In the genomic region with DNA sequence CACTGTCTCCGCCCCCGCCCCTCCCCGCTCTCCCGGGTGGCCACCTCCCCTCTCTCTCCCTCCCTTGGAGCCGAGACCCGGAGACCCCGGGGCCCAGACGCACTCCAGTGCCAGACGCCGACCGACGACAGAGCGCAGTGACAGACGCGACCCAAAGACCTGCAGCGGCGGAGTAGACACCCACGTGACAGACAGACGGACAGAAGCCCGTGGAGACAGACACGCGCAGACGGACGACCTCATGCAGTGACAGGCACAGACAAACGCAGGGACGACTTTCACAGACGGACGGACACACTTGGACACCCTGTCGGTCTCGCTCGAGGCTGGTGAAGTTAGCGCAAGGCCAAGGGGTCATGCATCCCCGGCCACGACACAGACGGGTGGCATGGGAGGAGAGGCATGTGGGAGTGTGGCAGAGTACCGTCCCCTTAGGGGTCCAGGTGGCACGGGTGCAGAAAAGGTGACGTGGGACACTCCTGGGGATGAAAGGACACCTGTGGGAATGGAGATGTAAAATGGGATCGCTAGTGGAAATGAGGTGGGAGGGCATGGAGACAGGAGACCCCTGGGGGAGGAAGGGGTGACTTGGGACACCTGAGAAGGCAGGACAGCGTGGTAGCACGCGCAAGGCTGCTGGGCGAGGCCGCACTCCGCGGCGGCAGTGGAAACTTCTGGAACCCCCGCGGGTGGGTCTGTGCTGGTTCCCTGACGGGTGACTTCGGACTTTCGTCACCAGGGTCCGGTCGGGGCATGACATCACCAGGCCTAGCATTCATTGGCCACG, we compare ENCODE assay signal across 1 cellular context.
TF ChIP-seq lines count a peak whose summit lies in the region.

No MANE protein-coding gene starts in this region.

TF ChIP-seq in GM12878, 131 proteins besides CTCF, POLR2A, EP300 and RAD21 (continues in another document):
- TF ChIP-seq MTA2 (IDR thresholded peaks at IDR 0.05; ENCODE audit: low read depth) (no peak), NKRF (conservative IDR thresholded peaks at IDR 0.05) (no peak), NBN (IDR thresholded peaks at IDR 0.05) (no peak), NR2F1 (conservative IDR thresholded peaks at IDR 0.05) (peak; percentile 63), MEF2B (IDR thresholded peaks at IDR 0.05; ENCODE audit: partially characterized antibody, poor library complexity, severe bottlenecking) (no peak), MAX (IDR thresholded peaks at IDR 0.05; ENCODE audit: low read depth, low read length) (no peak), FOXM1 (IDR thresholded peaks at IDR 0.05; ENCODE audit: low read depth, low read length) (no peak), CHD2 (IDR thresholded peaks at IDR 0.05; ENCODE audit: borderline replicate concordance, low read depth, low read length) (no peak), KAT2A (conservative IDR thresholded peaks at IDR 0.05; ENCODE audit: control insufficient read depth, low read depth, low read length) (no peak), SRF (IDR thresholded peaks at IDR 0.05; ENCODE audit: low read depth in 2 of 2, low read length in 2 of 2) (no peak), CBX5 (IDR thresholded peaks at IDR 0.05; ENCODE audit: low read depth) (no peak), ZNF622 (IDR thresholded peaks at IDR 0.05) (no peak), TAF1 (IDR thresholded peaks at IDR 0.05; ENCODE audit: borderline replicate concordance, low read depth, low read length) (no peak), RAD51 (IDR thresholded peaks at IDR 0.05) (no peak), BCL11A (IDR thresholded peaks at IDR 0.05; ENCODE audit: low read depth, low read length) (no peak), STAT3 (IDR thresholded peaks at IDR 0.05; ENCODE audit: low read depth, low read length) (no peak), E2F8 (IDR thresholded peaks at IDR 0.05; ENCODE audit: low read depth, partially characterized antibody) (no peak), SUZ12 (IDR thresholded peaks at IDR 0.05; ENCODE audit: unreplicated experiment) (no peak), IKZF1 (conservative IDR thresholded peaks at IDR 0.05) (no peak), SP1 (IDR thresholded peaks at IDR 0.05; ENCODE audit: low read depth, low read length) (no peak), CHD4 (IDR thresholded peaks at IDR 0.05) (no peak), YBX1 (IDR thresholded peaks at IDR 0.05) (no peak), JUNB (IDR thresholded peaks at IDR 0.05) (no peak), EZH2 (IDR thresholded peaks at IDR 0.05; ENCODE audit: borderline replicate concordance, control insufficient read depth, low read depth, low read length) (0 out of 2 replicates have a peak, but pooled peaks have one; percentile 79), JUND (IDR thresholded peaks at IDR 0.05; ENCODE audit: low read depth, low read length) (no peak), BACH1 (IDR thresholded peaks at IDR 0.05; ENCODE audit: borderline replicate concordance) (no peak), BHLHE40 (IDR thresholded peaks at IDR 0.05; ENCODE audit: borderline replicate concordance in 1 of 2, low read depth in 2 of 2, low read length in 1 of 2) (peak in 1 of 2 experiments; percentile 35; a peak in 1 of 4 replicates), IRF4 (IDR thresholded peaks at IDR 0.05; ENCODE audit: low read depth, low read length) (no peak), PKNOX1 (IDR thresholded peaks at IDR 0.05) (0 out of 2 replicates have a peak, but pooled peaks have one; percentile 9), E2F4 (IDR thresholded peaks at IDR 0.05; ENCODE audit: low read depth, low read length) (no peak), CHD1 (IDR thresholded peaks at IDR 0.05; ENCODE audit: low read depth, low read length) (no peak), SPI1 (IDR thresholded peaks at IDR 0.05; ENCODE audit: borderline replicate concordance, insufficient read depth, low read depth, low read length) (no peak), NR2C2 (IDR thresholded peaks at IDR 0.05; ENCODE audit: borderline replicate concordance, control insufficient read depth, insufficient read length, low read depth) (no peak), TBL1XR1 (IDR thresholded peaks at IDR 0.05; ENCODE audit: low read depth, low read length) (no peak), ETV6 (conservative IDR thresholded peaks at IDR 0.05 in 1 of 2, IDR thresholded peaks at IDR 0.05 in 1 of 2; ENCODE audit: borderline replicate concordance in 1 of 2, low read depth in 1 of 2) (no peak), FOS (IDR thresholded peaks at IDR 0.05; ENCODE audit: borderline replicate concordance, extremely low read depth, insufficient read length) (no peak), SKIL (IDR thresholded peaks at IDR 0.05; ENCODE audit: low read depth, poor library complexity, severe bottlenecking) (no peak), ESRRA (IDR thresholded peaks at IDR 0.05; ENCODE audit: low read length) (no peak), CBX3 (IDR thresholded peaks at IDR 0.05; ENCODE audit: borderline replicate concordance, low read depth) (no peak)
- TF ChIP-seq, protein P1, sequence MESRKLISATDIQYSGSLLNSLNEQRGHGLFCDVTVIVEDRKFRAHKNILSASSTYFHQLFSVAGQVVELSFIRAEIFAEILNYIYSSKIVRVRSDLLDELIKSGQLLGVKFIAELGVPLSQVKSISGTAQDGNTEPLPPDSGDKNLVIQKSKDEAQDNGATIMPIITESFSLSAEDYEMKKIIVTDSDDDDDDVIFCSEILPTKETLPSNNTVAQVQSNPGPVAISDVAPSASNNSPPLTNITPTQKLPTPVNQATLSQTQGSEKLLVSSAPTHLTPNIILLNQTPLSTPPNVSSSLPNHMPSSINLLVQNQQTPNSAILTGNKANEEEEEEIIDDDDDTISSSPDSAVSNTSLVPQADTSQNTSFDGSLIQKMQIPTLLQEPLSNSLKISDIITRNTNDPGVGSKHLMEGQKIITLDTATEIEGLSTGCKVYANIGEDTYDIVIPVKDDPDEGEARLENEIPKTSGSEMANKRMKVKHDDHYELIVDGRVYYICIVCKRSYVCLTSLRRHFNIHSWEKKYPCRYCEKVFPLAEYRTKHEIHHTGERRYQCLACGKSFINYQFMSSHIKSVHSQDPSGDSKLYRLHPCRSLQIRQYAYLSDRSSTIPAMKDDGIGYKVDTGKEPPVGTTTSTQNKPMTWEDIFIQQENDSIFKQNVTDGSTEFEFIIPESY (IDR thresholded peaks at IDR 0.05), result no peak
- TF ChIP-seq, protein P2, sequence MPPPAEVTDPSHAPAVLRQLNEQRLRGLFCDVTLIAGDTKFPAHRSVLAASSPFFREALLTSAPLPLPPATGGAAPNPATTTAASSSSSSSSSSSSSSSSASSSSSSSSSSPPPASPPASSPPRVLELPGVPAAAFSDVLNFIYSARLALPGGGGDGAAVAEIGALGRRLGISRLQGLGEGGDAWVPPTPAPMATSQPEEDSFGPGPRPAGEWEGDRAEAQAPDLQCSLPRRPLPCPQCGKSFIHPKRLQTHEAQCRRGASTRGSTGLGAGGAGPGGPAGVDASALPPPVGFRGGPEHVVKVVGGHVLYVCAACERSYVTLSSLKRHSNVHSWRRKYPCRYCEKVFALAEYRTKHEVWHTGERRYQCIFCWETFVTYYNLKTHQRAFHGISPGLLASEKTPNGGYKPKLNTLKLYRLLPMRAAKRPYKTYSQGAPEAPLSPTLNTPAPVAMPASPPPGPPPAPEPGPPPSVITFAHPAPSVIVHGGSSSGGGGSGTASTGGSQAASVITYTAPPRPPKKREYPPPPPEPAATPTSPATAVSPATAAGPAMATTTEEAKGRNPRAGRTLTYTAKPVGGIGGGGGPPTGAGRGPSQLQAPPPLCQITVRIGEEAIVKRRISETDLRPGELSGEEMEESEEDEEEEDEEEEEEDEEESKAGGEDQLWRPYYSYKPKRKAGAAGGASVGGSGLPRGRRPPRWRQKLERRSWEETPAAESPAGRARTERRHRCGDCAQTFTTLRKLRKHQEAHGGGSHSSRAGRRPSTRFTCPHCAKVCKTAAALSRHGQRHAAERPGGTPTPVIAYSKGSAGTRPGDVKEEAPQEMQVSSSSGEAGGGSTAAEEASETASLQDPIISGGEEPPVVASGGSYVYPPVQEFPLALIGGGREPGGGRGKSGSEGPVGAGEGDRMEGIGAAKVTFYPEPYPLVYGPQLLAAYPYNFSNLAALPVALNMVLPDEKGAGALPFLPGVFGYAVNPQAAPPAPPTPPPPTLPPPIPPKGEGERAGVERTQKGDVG (CRISPR knock-in tag; IDR thresholded peaks at IDR 0.05), result no peak
- TF ChIP-seq, protein P3, sequence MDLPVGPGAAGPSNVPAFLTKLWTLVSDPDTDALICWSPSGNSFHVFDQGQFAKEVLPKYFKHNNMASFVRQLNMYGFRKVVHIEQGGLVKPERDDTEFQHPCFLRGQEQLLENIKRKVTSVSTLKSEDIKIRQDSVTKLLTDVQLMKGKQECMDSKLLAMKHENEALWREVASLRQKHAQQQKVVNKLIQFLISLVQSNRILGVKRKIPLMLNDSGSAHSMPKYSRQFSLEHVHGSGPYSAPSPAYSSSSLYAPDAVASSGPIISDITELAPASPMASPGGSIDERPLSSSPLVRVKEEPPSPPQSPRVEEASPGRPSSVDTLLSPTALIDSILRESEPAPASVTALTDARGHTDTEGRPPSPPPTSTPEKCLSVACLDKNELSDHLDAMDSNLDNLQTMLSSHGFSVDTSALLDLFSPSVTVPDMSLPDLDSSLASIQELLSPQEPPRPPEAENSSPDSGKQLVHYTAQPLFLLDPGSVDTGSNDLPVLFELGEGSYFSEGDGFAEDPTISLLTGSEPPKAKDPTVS (IDR thresholded peaks at IDR 0.05; ENCODE audit: low read depth, low read length), result peak; percentile 78
- TF ChIP-seq, protein P4, sequence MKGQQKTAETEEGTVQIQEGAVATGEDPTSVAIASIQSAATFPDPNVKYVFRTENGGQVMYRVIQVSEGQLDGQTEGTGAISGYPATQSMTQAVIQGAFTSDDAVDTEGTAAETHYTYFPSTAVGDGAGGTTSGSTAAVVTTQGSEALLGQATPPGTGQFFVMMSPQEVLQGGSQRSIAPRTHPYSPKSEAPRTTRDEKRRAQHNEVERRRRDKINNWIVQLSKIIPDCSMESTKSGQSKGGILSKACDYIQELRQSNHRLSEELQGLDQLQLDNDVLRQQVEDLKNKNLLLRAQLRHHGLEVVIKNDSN (IDR thresholded peaks at IDR 0.05; ENCODE audit: borderline replicate concordance, extremely low read length, insufficient read depth, low read depth, low read length), result peak; percentile 53
